In the genomic region with DNA sequence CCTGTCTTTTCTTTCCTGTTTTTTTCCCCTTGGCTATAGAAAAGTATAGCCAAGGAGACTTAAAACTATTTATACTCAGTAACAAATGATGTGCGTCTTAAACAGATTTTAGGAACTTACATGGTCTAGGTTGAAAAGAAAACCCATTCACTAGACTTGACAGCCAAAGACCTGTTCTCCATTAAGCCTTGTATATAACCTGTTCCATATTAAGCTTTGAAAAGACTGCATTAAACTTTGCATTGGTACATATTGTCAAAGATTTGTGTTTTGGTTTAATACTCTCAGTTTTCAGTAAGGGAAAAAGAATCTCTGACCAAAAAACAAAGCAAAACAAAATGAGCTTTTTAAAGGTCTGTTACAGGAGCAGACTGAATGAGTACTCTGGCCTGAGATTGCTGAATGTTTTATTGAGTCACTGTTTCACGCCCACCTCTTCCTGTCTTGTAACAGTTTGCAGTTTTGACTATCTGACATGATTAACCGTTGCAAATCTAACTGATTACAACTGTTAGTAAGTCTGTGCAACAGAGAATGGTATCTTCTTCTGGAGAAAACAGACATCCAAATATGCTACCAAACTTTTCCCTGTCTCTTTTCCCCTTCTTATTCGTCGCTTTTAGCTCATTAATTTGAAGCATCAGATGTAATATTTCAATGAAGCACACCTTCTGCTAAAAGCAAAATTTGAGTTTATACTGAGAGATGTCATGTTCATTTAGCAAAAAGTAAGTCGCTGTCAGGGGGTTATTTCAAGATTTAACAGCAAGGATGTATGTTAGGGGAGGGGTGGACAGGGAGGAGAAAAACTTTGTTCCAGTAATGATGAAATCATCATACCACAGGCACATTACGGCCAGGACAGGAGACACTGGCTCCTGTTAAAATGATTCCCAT, we compare ENCODE assay signal across 8 cellular contexts. TPM values are rescaled to one million over a fixed set of nuclear protein-coding genes. Genes with fewer than 3 reads are reported as not detected.
A peak's percentile ranks its signal among the peaks of the same experiment; 100 is the strongest.
DNase-seq lines count a peak whose midpoint lies in the region; ATAC-seq and TF ChIP-seq lines count a peak whose summit lies in the region.

No MANE protein-coding gene starts in this region.

- H3K79me2 ChIP-seq in KMS-11 (ENCODE audit: insufficient read depth, low read depth), result peaks cover 100% of the 10 kb centered on the region

- no peaks in the 10 kb centered on the region for H3K27me3 ChIP-seq in KMS-11 (ENCODE audit: insufficient read depth, low read depth)

- TF ChIP-seq CTCF in KMS-11 (conservative IDR thresholded peaks at IDR 0.05; ENCODE audit: low read depth, low read length) (no peak), mucosa of descending colon (IDR thresholded peaks at IDR 0.05) (no peak)

- H3K4me1 ChIP-seq in KMS-11 (ENCODE audit: low read depth, poor library complexity, severe bottlenecking) (peaks cover 100% of the 10 kb centered on the region), mucosa of descending colon (ENCODE audit: low read depth) (peaks cover 14% of the 10 kb centered on the region)

- peak overlapping the region; percentile 33 for H3K27ac Mint-ChIP-seq in activated naive CD8-positive, alpha-beta T cell treated with anti-CD3 and anti-CD28 coated beads, Interleukin-2, amount 50 U/mL, for 24 hours

- intact Hi-C loops in mucosa of descending colon (cut with DNase I, micrococcal nuclease), result no loop called here
- intact Hi-C loops in posterior vena cava (cut with DNase I), result no loop called here

- H3K4me3 ChIP-seq in KMS-11 (IDR thresholded peaks at IDR 0.05; ENCODE audit: insufficient read depth, low read depth, low read length) (no peak overlapping the region), mucosa of descending colon (no peak overlapping the region)

- no peak overlapping the region for H2AFZ ChIP-seq in KMS-11 (ENCODE audit: low read depth)

- H3K9me3 ChIP-seq in mucosa of descending colon, result no peaks in the 10 kb centered on the region

- H3K9me3 Mint-ChIP-seq in activated naive CD8-positive, alpha-beta T cell treated with anti-CD3 and anti-CD28 coated beads, Interleukin-2, amount 50 U/mL, for 24 hours, result no peaks in the 10 kb centered on the region

- ATAC-seq in activated naive CD8-positive, alpha-beta T cell treated with anti-CD3 and anti-CD28 coated beads, Interleukin-2, amount 50 U/mL, for 24 hours, result peak; percentile 95
- peak; percentile 62 for ATAC-seq in mucosa of descending colon

- H3K4me2 ChIP-seq in KMS-11, result peak overlapping the region; percentile 97; the same call in 1 of the 2 replicates

- H3K36me3 Mint-ChIP-seq in activated naive CD8-positive, alpha-beta T cell treated with anti-CD3 and anti-CD28 coated beads, Interleukin-2, amount 50 U/mL, for 24 hours (ENCODE audit: low read depth), result peaks cover 55% of the 10 kb centered on the region

- peak overlapping the region; percentile 33 for H3K4me3 Mint-ChIP-seq in activated naive CD8-positive, alpha-beta T cell treated with anti-CD3 and anti-CD28 coated beads, Interleukin-2, amount 50 U/mL, for 24 hours

- H4K20me1 ChIP-seq in KMS-11 (ENCODE audit: insufficient read depth), result no peaks in the 10 kb centered on the region; the same call in 1 of the 2 replicates

- H3K4me1 Mint-ChIP-seq in activated naive CD8-positive, alpha-beta T cell treated with anti-CD3 and anti-CD28 coated beads, Interleukin-2, amount 50 U/mL, for 24 hours, result peaks cover 86% of the 10 kb centered on the region

- DNase-seq in GM03348 (ENCODE audit: low spot score), result peak; percentile 63
- DNase-seq in activated naive CD8-positive, alpha-beta T cell treated with anti-CD3 and anti-CD28 coated beads, Interleukin-2, amount 50 U/mL, for 24 hours, result peak; percentile 31
- no peak for DNase-seq in mucosa of descending colon
- no peak for DNase-seq in NCI-H1436 (lab: John Stamatoyannopoulos, UW)
- DNase-seq in cerebellar nuclear complex (lab: John Stamatoyannopoulos, UW), result no peak
- DNase-seq in ecto neural progenitor cell (ENCODE audit: low spot score), result no peak
- no peak for DNase-seq in posterior vena cava (ENCODE audit: low spot score)

- H3K36me3 ChIP-seq in KMS-11 (ENCODE audit: insufficient read depth) (peaks cover 23% of the 10 kb centered on the region; the same call in 1 of the 2 replicates), mucosa of descending colon (ENCODE audit: low read depth) (no peaks in the 10 kb centered on the region)

- peaks cover 3% of the 10 kb centered on the region for H3K27me3 Mint-ChIP-seq in activated naive CD8-positive, alpha-beta T cell treated with anti-CD3 and anti-CD28 coated beads, Interleukin-2, amount 50 U/mL, for 24 hours

- no peak overlapping the region for H3K27ac ChIP-seq in KMS-11

- H3K9ac ChIP-seq in KMS-11, result no peak overlapping the region

RNA-seq across cellular contexts. Expression of a gene that starts 59.1 kb away (rescaled TPM):
- total RNA-seq in mucosa of descending colon, result 1 to 10 TPM; 3.0 to 8.1 (median 3.5) TPM
- total RNA-seq in posterior vena cava, result 10 to 100 TPM in 1 of 2 donors, 1 to 10 TPM in 1; 7.9 to 10.3 TPM

Comparison
In these comparisons a context has a peak if more than half of its experiments do, and no peak if none do; other contexts are left out.
1. DNase-seq: peak in GM03348 (single experiment) and activated naive CD8-positive, alpha-beta T cell treated with anti-CD3 and anti-CD28 coated beads, Interleukin-2, amount 50 U/mL, for 24 hours (single experiment); none in mucosa of descending colon (0 of 3), NCI-H1436 (single experiment), cerebellar nuclear complex (0 of 2), ecto neural progenitor cell (single experiment) and posterior vena cava (single experiment).